Comparison of ENCODE assay signal across 15 cellular contexts in the genomic region with DNA sequence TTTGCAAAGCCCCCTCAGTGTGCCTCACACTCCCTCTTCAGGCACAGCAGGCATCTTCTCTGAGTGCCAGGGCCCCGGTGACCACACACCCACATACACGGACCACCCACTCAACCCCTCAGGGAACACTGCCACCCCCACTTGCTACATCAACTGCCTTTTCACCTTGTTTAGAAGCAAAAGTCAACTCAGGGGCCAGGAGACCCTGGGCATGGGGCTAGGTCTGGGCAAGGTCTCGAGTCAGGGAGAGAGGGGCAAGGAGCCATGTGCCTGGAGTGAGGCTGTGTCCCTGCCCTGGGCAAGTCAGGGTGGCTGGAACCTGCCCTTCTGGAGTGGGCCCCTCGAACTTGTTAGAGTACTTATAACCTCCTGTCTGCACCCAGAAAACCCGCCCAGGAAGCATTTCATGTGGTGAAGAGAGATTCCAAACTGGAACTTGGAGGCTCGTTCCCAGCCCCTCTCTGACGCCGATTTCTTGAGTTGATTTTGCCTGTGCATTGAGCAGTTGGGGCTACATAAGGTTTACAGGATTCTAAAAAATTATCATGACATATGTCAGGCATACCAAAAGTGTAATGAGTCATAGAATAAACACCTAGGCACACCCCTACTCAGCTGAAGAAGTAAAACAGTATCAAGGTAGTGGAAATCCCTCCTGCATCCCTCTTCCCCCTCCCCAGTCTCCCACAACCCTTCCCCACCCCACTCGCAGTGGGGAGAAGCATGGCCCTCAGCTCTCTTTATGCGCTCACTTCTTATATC.
DNase-seq lines count a peak whose midpoint lies in the region; ATAC-seq and TF ChIP-seq lines count a peak whose summit lies in the region.
"Had no signal": no experiment of that assay in that cellular context is flagged by ENCODE, and none has a peak within 500 bp of the region (broad histone marks: within the 10 kb centered on the region; RNA-seq: fewer than 3 reads in every experiment).

No MANE protein-coding gene starts in this region.

- H3K27ac ChIP-seq in upper lobe of right lung: no peak overlapping the region

- no peaks in the 10 kb centered on the region for H3K27me3 ChIP-seq in upper lobe of right lung

- ATAC-seq in left cardiac atrium: no peak
- no peak for ATAC-seq in left lobe of liver
- peak; percentile 32 for ATAC-seq in upper lobe of right lung
- ATAC-seq: right cardiac atrium had no signal

- peaks cover 4% of the 10 kb centered on the region for H3K27me3 Mint-ChIP-seq in activated T-helper 2 cell treated with anti-CD3 and anti-CD28 coated beads, Interferon-gamma antibody, Interleukin-2, Interleukin-4, amounts not matched to agents 10 μg/mL and 5 μg/mL and 100 μg/mL, durations not matched to agents 14 hours and 24 hours and 36 hours (ENCODE audit: low read depth)
- H3K27me3 Mint-ChIP-seq: stimulated activated naive CD8-positive, alpha-beta T cell treated with anti-CD3 and anti-CD28 coated beads, Interleukin-15, Interleukin-2, amounts not matched to agents 100 ng/mL and 50 ng/mL, for 24 hours had no signal

- H3K36me3 ChIP-seq in upper lobe of right lung: no peaks in the 10 kb centered on the region

- H3K27ac Mint-ChIP-seq in activated T-helper 2 cell treated with anti-CD3 and anti-CD28 coated beads, Interferon-gamma antibody, Interleukin-2, Interleukin-4, amounts not matched to agents 10 μg/mL and 5 μg/mL and 100 μg/mL, durations not matched to agents 14 hours and 24 hours and 36 hours: no peak overlapping the region
- H3K27ac Mint-ChIP-seq: stimulated activated naive CD8-positive, alpha-beta T cell treated with anti-CD3 and anti-CD28 coated beads, Interleukin-15, Interleukin-2, amounts not matched to agents 100 ng/mL and 50 ng/mL, for 24 hours had no signal

- peaks cover 4% of the 10 kb centered on the region for H3K4me1 ChIP-seq in upper lobe of right lung

- H3K4me1 Mint-ChIP-seq in activated T-helper 2 cell treated with anti-CD3 and anti-CD28 coated beads, Interferon-gamma antibody, Interleukin-2, Interleukin-4, amounts not matched to agents 10 μg/mL and 5 μg/mL and 100 μg/mL, durations not matched to agents 14 hours and 24 hours and 36 hours (ENCODE audit: low read depth): peaks cover 2% of the 10 kb centered on the region

- intact Hi-C loops in cardiac septum (cut with DNase I): no loop called here
- intact Hi-C loops in left cardiac atrium (cut with DNase I): no loop called here
- intact Hi-C loops in upper lobe of right lung (cut with DNase I): no loop called here
- intact Hi-C loops in activated T-helper 2 cell treated with anti-CD3 and anti-CD28 coated beads, Interferon-gamma antibody, Interleukin-2, Interleukin-4, amounts not matched to agents 10 μg/mL and 5 μg/mL and 100 μg/mL, durations not matched to agents 14 hours and 24 hours and 36 hours (cut with micrococcal nuclease): no loop called here

- H3K36me3 Mint-ChIP-seq in activated T-helper 2 cell treated with anti-CD3 and anti-CD28 coated beads, Interferon-gamma antibody, Interleukin-2, Interleukin-4, amounts not matched to agents 10 μg/mL and 5 μg/mL and 100 μg/mL, durations not matched to agents 14 hours and 24 hours and 36 hours (ENCODE audit: low read depth): no peaks in the 10 kb centered on the region

- no peak overlapping the region for H3K4me3 Mint-ChIP-seq in activated T-helper 2 cell treated with anti-CD3 and anti-CD28 coated beads, Interferon-gamma antibody, Interleukin-2, Interleukin-4, amounts not matched to agents 10 μg/mL and 5 μg/mL and 100 μg/mL, durations not matched to agents 14 hours and 24 hours and 36 hours (ENCODE audit: low read depth)
- H3K4me3 Mint-ChIP-seq: stimulated activated naive CD8-positive, alpha-beta T cell treated with anti-CD3 and anti-CD28 coated beads, Interleukin-15, Interleukin-2, amounts not matched to agents 100 ng/mL and 50 ng/mL, for 24 hours had no signal

- no peaks in the 10 kb centered on the region for H3K9me3 Mint-ChIP-seq in activated T-helper 2 cell treated with anti-CD3 and anti-CD28 coated beads, Interferon-gamma antibody, Interleukin-2, Interleukin-4, amounts not matched to agents 10 μg/mL and 5 μg/mL and 100 μg/mL, durations not matched to agents 14 hours and 24 hours and 36 hours
- H3K9me3 Mint-ChIP-seq: stimulated activated naive CD8-positive, alpha-beta T cell treated with anti-CD3 and anti-CD28 coated beads, Interleukin-15, Interleukin-2, amounts not matched to agents 100 ng/mL and 50 ng/mL, for 24 hours had no signal

- TF ChIP-seq CTCF in upper lobe of right lung (IDR thresholded peaks at IDR 0.05): no peak

- DNase-seq in cardiac septum (ENCODE audit: low spot score): peak; percentile 47
- no peak for DNase-seq in left cardiac atrium
- peak; percentile 47 for DNase-seq in SW480 (ENCODE audit: low spot score)
- peak; percentile 26 for DNase-seq in left lobe of liver (ENCODE audit: low spot score)
- DNase-seq in upper lobe of right lung: no peak
- no peak for DNase-seq in HuH-7.5 (ENCODE audit: low spot score)
- DNase-seq in activated T-helper 2 cell treated with anti-CD3 and anti-CD28 coated beads, Interferon-gamma antibody, Interleukin-2, Interleukin-4, amounts not matched to agents 10 μg/mL and 5 μg/mL and 100 μg/mL, durations not matched to agents 14 hours and 24 hours and 36 hours (ENCODE audit: low spot score): no peak
- DNase-seq: activated CD4-positive, alpha-beta T cell treated with anti-CD3 and anti-CD28 coated beads, Interleukin-2, amount 50 U/mL, for 4 hours; cerebellar nuclear complex; hippocampal formation; midbrain; NCI-H2227 treated with DMSO at 0.1 percent for 48 hours; RPMI8226 had no signal

- H3K9me3 ChIP-seq in upper lobe of right lung: no peaks in the 10 kb centered on the region

- H3K4me3 ChIP-seq in upper lobe of right lung: no peak overlapping the region

Comparison
In these comparisons a context has a peak if more than half of its experiments do, and no peak if none do; other contexts are left out.
1. DNase-seq: peak in cardiac septum (single experiment), SW480 (single experiment) and left lobe of liver (single experiment); none in left cardiac atrium (single experiment), upper lobe of right lung (single experiment), HuH-7.5 (single experiment) and activated T-helper 2 cell treated with anti-CD3 and anti-CD28 coated beads, Interferon-gamma antibody, Interleukin-2, Interleukin-4, amounts not matched to agents 10 μg/mL and 5 μg/mL and 100 μg/mL, durations not matched to agents 14 hours and 24 hours and 36 hours (single experiment).